ENCODE assay signal across 8 cellular contexts in the genomic region with DNA sequence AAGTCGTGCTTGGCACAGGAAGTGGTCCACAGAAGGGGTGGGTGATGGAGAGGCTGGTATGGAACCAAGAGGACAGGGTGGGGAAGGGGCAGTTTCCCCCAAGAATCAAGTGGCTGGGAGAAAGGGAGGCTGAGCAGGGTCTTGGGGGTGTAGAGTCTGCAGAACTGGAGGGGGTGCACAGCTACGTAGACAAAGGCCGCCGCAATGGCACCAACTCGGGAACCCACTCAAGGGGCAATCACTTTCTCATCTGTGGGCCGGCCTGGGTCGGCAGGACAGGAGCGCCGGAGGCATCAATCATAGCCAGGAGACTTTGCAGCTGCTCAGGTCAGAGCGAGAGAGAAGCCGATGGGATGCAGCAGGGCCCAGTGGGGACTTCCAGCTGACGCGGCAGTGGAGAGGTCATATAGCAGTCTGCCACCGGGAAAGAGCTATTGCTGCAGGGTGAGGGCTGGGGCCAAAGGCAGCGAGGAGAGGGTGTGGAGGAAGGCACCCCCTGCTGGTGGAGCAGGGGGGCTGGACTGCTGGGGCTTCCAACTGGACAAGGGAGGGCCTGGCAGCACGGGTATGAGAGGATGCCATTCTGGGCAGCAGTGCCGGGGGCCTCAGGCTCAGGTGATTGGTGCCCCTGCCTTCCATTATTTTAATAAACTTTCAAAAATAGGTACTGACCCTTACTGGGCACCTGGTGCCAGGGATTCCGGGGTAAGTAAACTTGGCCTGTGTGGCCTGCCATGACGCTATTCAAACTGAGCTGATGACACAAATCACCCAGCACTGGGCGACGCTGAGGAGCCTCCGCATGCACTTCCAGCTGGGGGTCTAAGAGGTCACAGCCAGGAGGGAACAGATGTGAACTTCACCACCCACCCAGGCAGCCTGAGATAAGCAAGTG. TPM values are rescaled to one million over a fixed set of nuclear protein-coding genes. Genes with fewer than 3 reads are reported as not detected.
DNase-seq lines count a peak whose midpoint lies in the region; ATAC-seq and TF ChIP-seq lines count a peak whose summit lies in the region.

No MANE protein-coding gene starts in this region.

- peaks cover 74% of the 10 kb centered on the region for H3K4me1 Mint-ChIP-seq in activated CD8-positive, alpha-beta T cell treated with anti-CD3 and anti-CD28 coated beads for 36 hours (ENCODE audit: low read depth)

- H3K79me2 ChIP-seq in KMS-11 (ENCODE audit: insufficient read depth, low read depth) = no peaks in the 10 kb centered on the region

- POLR2A ChIA-PET in activated CD8-positive, alpha-beta T cell treated with anti-CD3 and anti-CD28 coated beads for 36 hours (lab: Charles Lee) = interaction anchor here (0.6 to 2.6 kb wide), 10 partner anchors 8 to 1931 kb away, joined by 3 to 12 read pairs (median 4); partner anchors contain the start of gene MTSS2

- intact Hi-C loops in activated CD8-positive, alpha-beta T cell treated with anti-CD3 and anti-CD28 coated beads for 36 hours (cut with micrococcal nuclease) = no loop called here

- peaks cover 21% of the 10 kb centered on the region for H3K36me3 Mint-ChIP-seq in activated CD8-positive, alpha-beta T cell treated with anti-CD3 and anti-CD28 coated beads for 36 hours (ENCODE audit: low read depth)

- H3K27me3 ChIP-seq in KMS-11 (ENCODE audit: insufficient read depth, low read depth) (no peaks in the 10 kb centered on the region), neuronal stem cell (ENCODE audit: control insufficient read depth in 3 of 3, insufficient read depth in 3 of 3, low read depth in 1 of 3, low read length in 3 of 3) (no peaks in the 10 kb centered on the region)

- peak overlapping the region; percentile 99 for H3K4me2 ChIP-seq in KMS-11
- H3K4me2 ChIP-seq in neuronal stem cell (ENCODE audit: insufficient read depth, low read length, poor library complexity, severe bottlenecking) = no peak overlapping the region

- H3K79me1 ChIP-seq in neuronal stem cell (ENCODE audit: low read depth, low read length) = no peaks in the 10 kb centered on the region

- H3K4me3 ChIP-seq in KMS-11 (IDR thresholded peaks at IDR 0.05; ENCODE audit: insufficient read depth, low read depth, low read length) (no peak overlapping the region), fibroblast of mammary gland (ENCODE audit: control insufficient read depth, low read depth, low read length) (no peak overlapping the region), neuronal stem cell (ENCODE audit: low read length in 2 of 2) (no peak overlapping the region)

- peaks cover 0 to under 1% of the 10 kb centered on the region in 2 donors for H3K9me3 ChIP-seq in neuronal stem cell (replicated peaks in 1 of 2; ENCODE audit: control insufficient read depth in 2 of 2, insufficient read depth in 1 of 2, low read depth in 1 of 2, low read length in 2 of 2)

- no peak overlapping the region for H2BK15ac ChIP-seq in neuronal stem cell (ENCODE audit: low read length)

- ATAC-seq in activated CD8-positive, alpha-beta T cell treated with anti-CD3 and anti-CD28 coated beads for 36 hours = peak; percentile 47
- ATAC-seq in HG03521 (IDR thresholded peaks at IDR 0.05; ENCODE audit: unreplicated experiment) = no peak

- H4K8ac ChIP-seq in neuronal stem cell (ENCODE audit: low read depth, low read length) = no peak overlapping the region

- H3K4me3 Mint-ChIP-seq in activated CD8-positive, alpha-beta T cell treated with anti-CD3 and anti-CD28 coated beads for 36 hours = peak overlapping the region; percentile 66

- H2AK5ac ChIP-seq in neuronal stem cell (ENCODE audit: low read depth, low read length) = no peak overlapping the region

- H2BK12ac ChIP-seq in neuronal stem cell (ENCODE audit: low read length) = no peak overlapping the region

- no peaks in the 10 kb centered on the region for H3K27me3 Mint-ChIP-seq in activated CD8-positive, alpha-beta T cell treated with anti-CD3 and anti-CD28 coated beads for 36 hours

- no peaks in the 10 kb centered on the region for H4K20me1 ChIP-seq in KMS-11 (ENCODE audit: insufficient read depth)

- H3K27ac ChIP-seq in KMS-11 (peak overlapping the region; percentile 100), neuronal stem cell (replicated peaks; ENCODE audit: low read length) (no peak overlapping the region)

- no peak overlapping the region for H2BK120ac ChIP-seq in neuronal stem cell (ENCODE audit: low read depth, low read length)

- no peak overlapping the region for H2BK5ac ChIP-seq in neuronal stem cell (ENCODE audit: low read length)

- H2AFZ ChIP-seq in KMS-11 (ENCODE audit: low read depth) = peak overlapping the region; percentile 28; the same call in 1 of the 2 replicates
- no peak overlapping the region for H2AFZ ChIP-seq in neuronal stem cell (ENCODE audit: low read length)

- no peaks in the 10 kb centered on the region; the same call in 1 of the 2 replicates for H3K36me3 ChIP-seq in KMS-11 (ENCODE audit: insufficient read depth)
- peaks cover 5 to 30% of the 10 kb centered on the region in 2 donors for H3K36me3 ChIP-seq in neuronal stem cell (replicated peaks in 1 of 2; ENCODE audit: control insufficient read depth in 2 of 2, insufficient read depth in 2 of 2, low read length in 2 of 2)

- H3K4ac ChIP-seq in neuronal stem cell (ENCODE audit: low read length) = no peak overlapping the region

- H3K14ac ChIP-seq in neuronal stem cell (ENCODE audit: low read length) = peak overlapping the region; percentile 61

- H3K4me1 ChIP-seq in KMS-11 (ENCODE audit: low read depth, poor library complexity, severe bottlenecking) (peaks cover 51% of the 10 kb centered on the region), neuronal stem cell (ENCODE audit: control insufficient read depth in 2 of 2, insufficient read depth in 1 of 2, low read depth in 1 of 2, low read length in 2 of 2) (peaks cover 19 to 21% of the 10 kb centered on the region in 2 donors)

- no CpG with 5 or more reads among the region's 22 CpGs for WGBS in neuronal stem cell (ENCODE audit: extremely low coverage in 2 of 2, insufficient read length in 2 of 2, insufficient replicate concordance in 1 of 2), 2 donors

- H3K9me3 Mint-ChIP-seq in activated CD8-positive, alpha-beta T cell treated with anti-CD3 and anti-CD28 coated beads for 36 hours = peaks cover under 1% of the 10 kb centered on the region

- H3K23ac ChIP-seq in neuronal stem cell (ENCODE audit: low read depth, low read length, poor library complexity) = no peak overlapping the region

- peak overlapping the region; percentile 96 for H3K27ac Mint-ChIP-seq in activated CD8-positive, alpha-beta T cell treated with anti-CD3 and anti-CD28 coated beads for 36 hours

- CTCF ChIA-PET in activated CD8-positive, alpha-beta T cell treated with anti-CD3 and anti-CD28 coated beads for 36 hours (lab: Charles Lee) = interaction anchor here (0.5 to 3.3 kb wide), 21 partner anchors 9 to 99 kb away, joined by 3 to 18 read pairs (median 4); no protein-coding TSS in a partner anchor

- peak; percentile 58 for DNase-seq in DMS53 (lab: John Stamatoyannopoulos, UW)
- no peak for DNase-seq in DMS53 treated with DMSO at 0.1 percent for 48 hours (lab: John Stamatoyannopoulos, UW; ENCODE audit: unreplicated experiment)
- DNase-seq in activated CD8-positive, alpha-beta T cell treated with anti-CD3 and anti-CD28 coated beads for 36 hours = peak; percentile 74
- DNase-seq in fibroblast of mammary gland (ENCODE audit: low read depth) = peak; percentile 90
- DNase-seq in neuronal stem cell (ENCODE audit: low spot score) = no peak
- no peak for DNase-seq in DMS79 treated with DMSO at 0.1 percent for 48 hours (lab: John Stamatoyannopoulos, UW)

- H3K9ac ChIP-seq in KMS-11 (peak overlapping the region; percentile 90), neuronal stem cell (ENCODE audit: low read depth, low read length, poor library complexity) (no peak overlapping the region)

- no peak overlapping the region for H4K91ac ChIP-seq in neuronal stem cell (ENCODE audit: low read depth, low read length, poor library complexity)

- peak overlapping the region; percentile 11 for H3K18ac ChIP-seq in neuronal stem cell (ENCODE audit: low read length)

- TF ChIP-seq CTCF in KMS-11 (conservative IDR thresholded peaks at IDR 0.05; ENCODE audit: low read depth, low read length) (peak; percentile 77), fibroblast of mammary gland (conservative IDR thresholded peaks at IDR 0.05; ENCODE audit: control insufficient read depth, insufficient read depth, low read depth, low read length) (peak; percentile 83)
- peak; percentile 60 for TF ChIP-seq CTCF in activated CD8-positive, alpha-beta T cell treated with anti-CD3 and anti-CD28 coated beads for 36 hours (IDR thresholded peaks at IDR 0.05)

RNA-seq across cellular contexts. Expression of gene MTSS2, which starts 52.5 kb away (rescaled TPM):
- total RNA-seq in activated CD8-positive, alpha-beta T cell treated with anti-CD3 and anti-CD28 coated beads for 36 hours = 1 to 10 TPM; 4.4 to 4.6 TPM
- polyA plus RNA-seq in neuronal stem cell (2013, experiment 1 of 2) = 45.9 TPM
- 48.5 TPM for polyA plus RNA-seq in neuronal stem cell (2013, experiment 2 of 2)

Comparison
In these comparisons a context has a peak if more than half of its experiments do, and no peak if none do; other contexts are left out.
1. DNase-seq: peak in DMS53 (single experiment), activated CD8-positive, alpha-beta T cell treated with anti-CD3 and anti-CD28 coated beads for 36 hours (single experiment) and fibroblast of mammary gland (single experiment); none in DMS53 treated with DMSO at 0.1 percent for 48 hours (single experiment), neuronal stem cell (single experiment) and DMS79 treated with DMSO at 0.1 percent for 48 hours (single experiment).
2. Peak in every context shown above with its lines, with median percentiles within 50 percentile points of each other: CTCF ChIP-seq.